8 cellular contexts compared by ENCODE assay signal in genomic region chr3:58532794-58533220, GRCh38. TPM values are rescaled to one million over a fixed set of nuclear protein-coding genes. Genes with fewer than 3 reads are reported as not detected.
DNase-seq lines count a peak whose midpoint lies in the region; ATAC-seq, FAIRE-seq and TF ChIP-seq lines count a peak whose summit lies in the region.

No MANE protein-coding gene starts in this region.

- no peak for FAIRE-seq in kidney (lab: Jason Lieb, UNC)

- DNase-seq in NCI-H524 (lab: John Stamatoyannopoulos, UW) (peak; percentile 38 to 73), NCI-H524 treated with DMSO at 0.1 percent for 48 hours (lab: John Stamatoyannopoulos, UW) (no peak), NAMALWA (ENCODE audit: low spot score) (peak; percentile 81), T47D (ENCODE audit: low read depth in 1 of 2, low spot score in 1 of 2) (peak; percentile 64 to 80), kidney (peak; percentile 87)
- peak; percentile 82 for DNase-seq in stimulated activated CD4-positive, alpha-beta T cell treated with anti-CD3 and anti-CD28 coated beads, Interleukin-2, amount 100 ng/mL, for 4 hours (ENCODE audit: low read depth)

- no peaks in the 10 kb centered on the region for H3K9me3 ChIP-seq in kidney (ENCODE audit: control insufficient read depth in 1 of 2, low read length in 2 of 2)

- peaks cover 6 to 31% of the 10 kb centered on the region in 2 donors for H3K36me3 ChIP-seq in kidney (ENCODE audit: control insufficient read depth in 1 of 2, insufficient read depth in 2 of 2, low read length in 2 of 2)

- peak; percentile 93 for ATAC-seq in HG02571 (IDR thresholded peaks at IDR 0.05; ENCODE audit: unreplicated experiment)

- peaks cover 38% of the 10 kb centered on the region in 2 donors for H3K4me1 ChIP-seq in kidney (ENCODE audit: control insufficient read depth in 1 of 2, insufficient read depth in 1 of 2, low read depth in 1 of 2, low read length in 2 of 2)

- intact Hi-C loops in kidney (cut with DNase I) = no loop called here

- H3K9ac ChIP-seq in kidney (ENCODE audit: low read length in 2 of 2) = peak overlapping the region in 1 of 2 donors; percentile 34

- H3K27ac ChIP-seq in kidney (ENCODE audit: low read depth in 2 of 2, low read length in 2 of 2) = no peak overlapping the region

- in situ Hi-C loops in T47D (cut with HindIII; ENCODE audit: low pct_unique_long_range_greater_than_20kb, low sequenced_read_pairs) = no loop called here

- TF ChIP-seq CTCF in WI38 (IDR thresholded peaks at IDR 0.05; ENCODE audit: low read depth, low read length) = peak; percentile 93
- TF ChIP-seq CTCF in kidney (IDR thresholded peaks at IDR 0.05; ENCODE audit: borderline replicate concordance, extremely low read depth, insufficient read depth) = peak; percentile 95

- H3K4me3 ChIP-seq in WI38 (ENCODE audit: low read depth, low read length) (no peak overlapping the region), kidney (ENCODE audit: low read length in 2 of 2) (no peak overlapping the region)

RNA-seq across cellular contexts. Expression of gene ACOX2, which starts 4.2 kb away (rescaled TPM):
- total RNA-seq in kidney = 18.6 TPM
- 85.5 TPM for polyA plus RNA-seq in kidney (ENCODE audit: insufficient read depth, low read depth, low replicate concordance)

RNA-seq across cellular contexts. Expression of gene KCTD6, which starts 40.9 kb away (rescaled TPM):
- total RNA-seq in kidney = 19.0 TPM
- 24.5 TPM for polyA plus RNA-seq in kidney (ENCODE audit: insufficient read depth, low read depth, low replicate concordance)

RNA-seq across cellular contexts. Expression of gene FAM107A, which starts 44.4 kb away (rescaled TPM):
- 180 TPM for total RNA-seq in kidney
- polyA plus RNA-seq in kidney (ENCODE audit: insufficient read depth, low read depth, low replicate concordance) = 52.5 TPM
